8 cellular contexts compared by ENCODE assay signal in genomic region chr15:33195283-33195682, GRCh38. TPM values are rescaled to one million over a fixed set of nuclear protein-coding genes. Genes with fewer than 3 reads are reported as not detected.
DNase-seq lines count a peak whose midpoint lies in the region; ATAC-seq, FAIRE-seq and TF ChIP-seq lines count a peak whose summit lies in the region.

No MANE protein-coding gene starts in this region.

- ATAC-seq in GM18505 (IDR thresholded peaks at IDR 0.05; ENCODE audit: unreplicated experiment): no peak
- ATAC-seq in GM18909 (IDR thresholded peaks at IDR 0.05; ENCODE audit: poor library complexity, unreplicated experiment): no peak

- peak overlapping the region in 6 of 7 donors; percentile 60 to 96 (median 87) for H3K27ac Mint-ChIP-seq in CD4-positive, alpha-beta memory T cell

- no peaks in the 10 kb centered on the region for H3K36me3 ChIP-seq in CD4-positive, alpha-beta memory T cell (ENCODE audit: insufficient read depth, low read length)
- H3K36me3 ChIP-seq in fibroblast of lung (ENCODE audit: control insufficient read depth, insufficient read depth, low read length) (no peaks in the 10 kb centered on the region), ovary (no peaks in the 10 kb centered on the region), HAP-1 (replicated peaks) (no peaks in the 10 kb centered on the region)

- in situ Hi-C loops in HAP-1 (cut with MboI; ENCODE audit: low sequenced_read_pairs): no loop called here

- peak overlapping the region; percentile 74 for H3K4me2 ChIP-seq in fibroblast of lung (ENCODE audit: extremely low read depth, insufficient read depth, low read length)

- H3K4me3 ChIP-seq in CD4-positive, alpha-beta memory T cell (ENCODE audit: low read length in 2 of 2): peak overlapping the region; percentile 58 to 65
- peak overlapping the region; percentile 37 to 64 (median 52) for H3K4me3 ChIP-seq in fibroblast of lung (replicated peaks in 1 of 4; ENCODE audit: control extremely low read depth in 1 of 4, insufficient read depth in 1 of 4, low read depth in 3 of 4, low read length in 4 of 4)
- peak overlapping the region; percentile 48 for H3K4me3 ChIP-seq in ovary
- no peak overlapping the region for H3K4me3 ChIP-seq in HAP-1

- CTCF ChIA-PET in CD4-positive, alpha-beta memory T cell (lab: Charles Lee; ENCODE audit: partially characterized antibody): no interaction called here

- TF ChIP-seq CTCF in fibroblast of lung (conservative IDR thresholded peaks at IDR 0.05 in 1 of 2, IDR thresholded peaks at IDR 0.05 in 1 of 2; ENCODE audit: low read depth in 1 of 2, low read length in 2 of 2): no peak
- TF ChIP-seq CTCF in ovary (IDR thresholded peaks at IDR 0.05): no peak

- peak overlapping the region; percentile 77 to 90 (median 86) for H3K4me3 Mint-ChIP-seq in CD4-positive, alpha-beta memory T cell

- TF ChIP-seq POLR2A in ovary (IDR thresholded peaks at IDR 0.05) (no peak), GM18505 (IDR thresholded peaks at IDR 0.05; ENCODE audit: borderline replicate concordance, extremely low read depth, insufficient read depth, insufficient read length) (no peak)

- H3K9me3 ChIP-seq in CD4-positive, alpha-beta memory T cell (ENCODE audit: control insufficient read depth in 1 of 2, low read length in 2 of 2): no peaks in the 10 kb centered on the region
- H3K9me3 ChIP-seq in fibroblast of lung (ENCODE audit: control insufficient read depth, insufficient read depth, low read depth, low read length): no peaks in the 10 kb centered on the region
- no peaks in the 10 kb centered on the region for H3K9me3 ChIP-seq in ovary
- no peaks in the 10 kb centered on the region for H3K9me3 ChIP-seq in HAP-1

- 38 to 44% (median 42%) methylated on average over 7 of the region's 7 CpGs for WGBS in ovary, 3 donors

- POLR2A ChIA-PET in CD4-positive, alpha-beta memory T cell (lab: Charles Lee; ENCODE audit: partially characterized antibody): no interaction called here

- peak overlapping the region; percentile 96 for H2AFZ ChIP-seq in fibroblast of lung (ENCODE audit: low read length)

- H3K9me3 Mint-ChIP-seq in CD4-positive, alpha-beta memory T cell: no peaks in the 10 kb centered on the region

- peaks cover 7% of the 10 kb centered on the region for H3K4me1 ChIP-seq in CD4-positive, alpha-beta memory T cell (ENCODE audit: insufficient read depth, low read length)
- H3K4me1 ChIP-seq in fibroblast of lung (ENCODE audit: control insufficient read depth, extremely low read depth, insufficient read depth, low read length) (no peaks in the 10 kb centered on the region), ovary (ENCODE audit: insufficient read depth) (peaks cover 3% of the 10 kb centered on the region), HAP-1 (peaks cover 3% of the 10 kb centered on the region; the same call in 1 of the 2 replicates)

- intact Hi-C loops in CD4-positive, alpha-beta memory T cell (cut with micrococcal nuclease): no loop called here
- intact Hi-C loops in ovary (cut with DNase I): no loop called here

- FAIRE-seq in RCC 7860 (lab: Jason Lieb, UNC): no peak

- no peak overlapping the region for H3K9ac ChIP-seq in fibroblast of lung (ENCODE audit: insufficient read depth, low read length)

- peak overlapping the region; percentile 18 for H3K27ac ChIP-seq in CD4-positive, alpha-beta memory T cell (ENCODE audit: low read depth, low read length)
- no peak overlapping the region for H3K27ac ChIP-seq in fibroblast of lung (ENCODE audit: insufficient read depth, low read length)
- no peak overlapping the region for H3K27ac ChIP-seq in ovary

- peak in 2 of 5 donors; percentile 12 to 34 for DNase-seq in CD4-positive, alpha-beta memory T cell
- DNase-seq in RCC 7860 (ENCODE audit: low spot score): peak; percentile 29
- no peak for DNase-seq in fibroblast of lung (ENCODE audit: low read depth in 2 of 2)
- no peak for DNase-seq in ovary
- no peak for DNase-seq in HAP-1 (ENCODE audit: low spot score in 2 of 2)
- no peak for DNase-seq in NCI-H1694 treated with DMSO at 0.1 percent for 48 hours (lab: John Stamatoyannopoulos, UW)

- peaks cover 8 to 16% (median 12%) of the 10 kb centered on the region in 4 donors for H3K4me1 Mint-ChIP-seq in CD4-positive, alpha-beta memory T cell

- H3K36me3 Mint-ChIP-seq in CD4-positive, alpha-beta memory T cell: no peaks in the 10 kb centered on the region

- no peak for TF ChIP-seq EP300 in ovary (IDR thresholded peaks at IDR 0.05)

- H3K27me3 Mint-ChIP-seq in CD4-positive, alpha-beta memory T cell: peaks cover 2 to 11% of the 10 kb centered on the region in 2 donors

- H4K20me1 ChIP-seq in fibroblast of lung (ENCODE audit: control insufficient read depth, extremely low read depth, insufficient read depth, low read length): no peaks in the 10 kb centered on the region

- no peaks in the 10 kb centered on the region for H3K27me3 ChIP-seq in CD4-positive, alpha-beta memory T cell (ENCODE audit: insufficient read depth, low read length)
- H3K27me3 ChIP-seq in fibroblast of lung (ENCODE audit: control insufficient read depth, insufficient read depth, low read length) (peaks cover 18% of the 10 kb centered on the region), ovary (no peaks in the 10 kb centered on the region), HAP-1 (ENCODE audit: low read depth) (peaks cover 12% of the 10 kb centered on the region)

- H3K79me2 ChIP-seq in fibroblast of lung (ENCODE audit: control insufficient read depth, insufficient read depth, low read length): no peaks in the 10 kb centered on the region

RNA-seq across cellular contexts. Expression of gene FMN1, which starts 0.8 kb away (rescaled TPM):
- total RNA-seq in CD4-positive, alpha-beta memory T cell: under 1 TPM; 0.67 to 0.84 TPM
- polyA plus RNA-seq in CD4-positive, alpha-beta memory T cell: under 1 TPM; 0.02 to 0.09 TPM
- 27.7 and 43.8 TPM in 2 replicates for total RNA-seq in fibroblast of lung
- polyA plus RNA-seq in fibroblast of lung: 7.5 and 12.5 TPM in 2 replicates
- polyA plus RNA-seq in fibroblast of lung (2012): 9.7 and 10.5 TPM in 2 replicates
- 8.2 and 10.6 TPM in 2 replicates for polyA minus RNA-seq in fibroblast of lung (ENCODE audit: low replicate concordance)
- total RNA-seq in ovary: 10 to 100 TPM in 2 of 7 donors, 1 to 10 TPM in 4, under 1 TPM in 1; 0.76 to 16.9 (median 3.3) TPM
- under 1 TPM; 0.13 to 0.80 TPM for polyA plus RNA-seq in ovary
